Comparison of ENCODE assay signal across 20 cellular contexts in genomic region chr10:12685261-12685861, GRCh38.
DNase-seq lines count a peak whose midpoint lies in the region; ATAC-seq and TF ChIP-seq lines count a peak whose summit lies in the region.
"Had no signal": no experiment of that assay in that cellular context is flagged by ENCODE, and none has a peak within 500 bp of the region (broad histone marks: within the 10 kb centered on the region; RNA-seq: fewer than 3 reads in every experiment).

No MANE protein-coding gene starts in this region.

- no peak overlapping the region for H3K27ac Mint-ChIP-seq in stimulated activated naive CD8-positive, alpha-beta T cell treated with anti-CD3 and anti-CD28 coated beads, Interleukin-15, amount 100 ng/mL, for 72 hours
- H3K27ac Mint-ChIP-seq: H9 had no signal

- H3K4me1 Mint-ChIP-seq in stimulated activated naive CD8-positive, alpha-beta T cell treated with anti-CD3 and anti-CD28 coated beads, Interleukin-15, amount 100 ng/mL, for 72 hours, result peaks cover 15% of the 10 kb centered on the region
- H3K4me1 Mint-ChIP-seq: CD14-positive monocyte had no signal

- H3K36me3 ChIP-seq in neuron (ENCODE audit: insufficient read depth, low read length), result no peaks in the 10 kb centered on the region

- H3K27ac ChIP-seq in C4-2B (peak overlapping the region; percentile 44; the same call in 1 of the 2 replicates), coronary artery (no peak overlapping the region)

- H3K4me3 Mint-ChIP-seq in stimulated activated naive CD8-positive, alpha-beta T cell treated with anti-CD3 and anti-CD28 coated beads, Interleukin-15, amount 100 ng/mL, for 72 hours, result no peak overlapping the region
- H3K4me3 Mint-ChIP-seq: CD14-positive monocyte, H9, IgD-negative memory B cell had no signal

- TF ChIP-seq CTCF in C4-2B (conservative IDR thresholded peaks at IDR 0.05), result no peak
- no peak for TF ChIP-seq CTCF in choroid plexus epithelial cell (conservative IDR thresholded peaks at IDR 0.05; ENCODE audit: low read depth, low read length)
- no peak for TF ChIP-seq CTCF in coronary artery (IDR thresholded peaks at IDR 0.05)

- H3K4me1 ChIP-seq in neuron (ENCODE audit: insufficient read depth, low read length), result peaks cover 10% of the 10 kb centered on the region

- H2AFZ ChIP-seq in neuron (ENCODE audit: low read depth, low read length), result peak overlapping the region; percentile 59

- H3K4me3 ChIP-seq in choroid plexus epithelial cell (ENCODE audit: low read depth, low read length) (no peak overlapping the region), neuron (ENCODE audit: low read length) (no peak overlapping the region), coronary artery (no peak overlapping the region)

- H3K27me3 Mint-ChIP-seq in stimulated activated naive CD8-positive, alpha-beta T cell treated with anti-CD3 and anti-CD28 coated beads, Interleukin-15, amount 100 ng/mL, for 72 hours, result no peaks in the 10 kb centered on the region
- H3K27me3 Mint-ChIP-seq: IgD-negative memory B cell had no signal

- ATAC-seq in SK-N-SH treated with all-trans-retinoic acid at 6 μM for 48 hours (peak; percentile 94), HG03342 (IDR thresholded peaks at IDR 0.05; ENCODE audit: unreplicated experiment) (no peak)
- no peak for ATAC-seq in stimulated activated naive CD8-positive, alpha-beta T cell treated with anti-CD3 and anti-CD28 coated beads, Interleukin-15, amount 100 ng/mL, for 72 hours
- ATAC-seq: Panc1, Right ventricle myocardium inferior had no signal

- no peaks in the 10 kb centered on the region for H3K27me3 ChIP-seq in neuron (ENCODE audit: insufficient read depth, low read length)

- H3K9me3 Mint-ChIP-seq in stimulated activated naive CD8-positive, alpha-beta T cell treated with anti-CD3 and anti-CD28 coated beads, Interleukin-15, amount 100 ng/mL, for 72 hours, result no peaks in the 10 kb centered on the region
- H3K9me3 Mint-ChIP-seq: H9, IgD-negative memory B cell had no signal

- H3K9me3 ChIP-seq in neuron (ENCODE audit: low read length), result no peaks in the 10 kb centered on the region

- DNase-seq in choroid plexus epithelial cell (ENCODE audit: low read depth) (peak; percentile 62), NCI-H2107 (lab: John Stamatoyannopoulos, UW) (no peak), coronary artery (ENCODE audit: low spot score) (no peak)
- DNase-seq in stimulated activated naive CD8-positive, alpha-beta T cell treated with anti-CD3 and anti-CD28 coated beads, Interleukin-15, amount 100 ng/mL, for 72 hours, result no peak
- DNase-seq: DMS153, EL, H9, Kasumi-1, NCI-H1105, NCI-H1694, NCI-H2227 treated with DMSO at 0.1 percent for 48 hours, NCI-H524 treated with DMSO at 0.1 percent for 48 hours had no signal

TF ChIP-seq in SK-N-SH treated with all-trans-retinoic acid at 6 μM for 48 hours, 23 proteins besides CTCF, POLR2A, EP300 and RAD21:
- TF ChIP-seq CSRNP3 (CRISPR knock-in tag; IDR thresholded peaks at IDR 0.05) (no peak), BACH2 (CRISPR knock-in tag; IDR thresholded peaks at IDR 0.05; ENCODE audit: borderline replicate concordance) (no peak), OSR1 (CRISPR knock-in tag; IDR thresholded peaks at IDR 0.05) (no peak)
TF ChIP-seq in SK-N-SH treated with all-trans-retinoic acid at 6 μM for 48 hours: peak in this region for 0.
